ENCODE assay signal across 14 cellular contexts in the genomic region with DNA sequence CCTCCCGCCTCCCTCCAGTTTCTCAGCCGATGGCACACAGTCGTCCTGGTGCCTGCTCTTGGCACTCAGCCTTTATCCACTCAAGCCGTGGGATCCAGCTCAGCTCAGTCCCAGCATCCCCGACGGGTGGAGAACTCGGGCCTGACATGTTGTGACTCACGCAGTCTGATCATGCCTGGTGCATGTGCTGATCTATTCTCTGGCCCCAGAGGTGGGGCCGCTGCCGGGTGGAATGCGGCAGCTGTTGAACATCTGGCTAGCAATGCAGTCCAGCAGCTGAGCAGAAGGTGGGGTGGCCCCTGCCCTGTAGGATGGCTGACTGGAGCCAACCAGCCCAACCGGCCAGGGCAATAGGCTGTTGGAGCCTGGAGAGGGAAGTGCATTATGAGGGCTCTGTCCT. TPM values are rescaled to one million over a fixed set of nuclear protein-coding genes. Genes with fewer than 3 reads are reported as not detected.
DNase-seq lines count a peak whose midpoint lies in the region; ATAC-seq and TF ChIP-seq lines count a peak whose summit lies in the region.
"Had no signal": no experiment of that assay in that cellular context is flagged by ENCODE, and none has a peak within 500 bp of the region (broad histone marks: within the 10 kb centered on the region; RNA-seq: fewer than 3 reads in every experiment).

No MANE protein-coding gene starts in this region.

- peak; percentile 15 for ATAC-seq in mucosa of descending colon
- no peak for ATAC-seq in sciatic nerve
- ATAC-seq: activated naive CD4-positive, alpha-beta T cell treated with anti-CD3 and anti-CD28 coated beads, Interleukin-2, amount 50 U/mL, for 72 hours; HCT116 had no signal

- DNase-seq in AG10803 (ENCODE audit: low read depth) (peak; percentile 74), LHCN-M2 (ENCODE audit: low read depth) (peak; percentile 51), esophagus squamous epithelium (lab: John Stamatoyannopoulos, UW) (no peak), mucosa of descending colon (peak in 2 of 3 donors; percentile 10 to 33), sciatic nerve (ENCODE audit: low spot score) (no peak), dermis blood vessel endothelial cell (no peak), GM19238 (ENCODE audit: insufficient read length, low spot score) (no peak), HK-2 (ENCODE audit: unreplicated experiment) (no peak)
- DNase-seq: Karpas-422, NCI-H2081 had no signal

- H3K27ac ChIP-seq in esophagus squamous epithelium: peak overlapping the region; percentile 1 to 78 (median 71)
- H3K27ac ChIP-seq: vagina had no signal

- H3K27me3 ChIP-seq in esophagus squamous epithelium: peaks cover 0 to 66% (median 0%) of the 10 kb centered on the region in 4 donors
- H3K27me3 ChIP-seq: vagina had no signal

- no peaks in the 10 kb centered on the region for H3K9me3 ChIP-seq in esophagus squamous epithelium
- H3K9me3 ChIP-seq in mucosa of descending colon: no peaks in the 10 kb centered on the region
- H3K9me3 ChIP-seq: vagina had no signal

- WGBS in esophagus squamous epithelium, 2 donors: 49% methylated on average over 3 of the region's 12 CpGs; no CpG with 5 or more reads in 1 of the 2 donors

- H3K4me1 ChIP-seq in esophagus squamous epithelium (peaks cover 6 to 72% (median 23%) of the 10 kb centered on the region in 3 donors), mucosa of descending colon (ENCODE audit: low read depth) (peaks cover 4% of the 10 kb centered on the region)

- H3K36me3 ChIP-seq in esophagus squamous epithelium: no peaks in the 10 kb centered on the region
- H3K36me3 ChIP-seq in mucosa of descending colon (ENCODE audit: low read depth): no peaks in the 10 kb centered on the region
- H3K36me3 ChIP-seq: vagina had no signal

- TF ChIP-seq CTCF in AG10803 (conservative IDR thresholded peaks at IDR 0.05; ENCODE audit: low read length) (no peak), esophagus squamous epithelium (IDR thresholded peaks at IDR 0.05) (no peak), mucosa of descending colon (IDR thresholded peaks at IDR 0.05) (no peak)

- intact Hi-C loops in esophagus squamous epithelium (cut with DNase I): no loop called here
- intact Hi-C loops in mucosa of descending colon (cut with DNase I, micrococcal nuclease): no loop called here
- intact Hi-C loops in sciatic nerve (cut with DNase I): no loop called here

- no peak for TF ChIP-seq POLR2A in esophagus squamous epithelium (IDR thresholded peaks at IDR 0.05)

- H3K4me3 ChIP-seq in AG10803 (ENCODE audit: low read length): no peak overlapping the region
- no peak overlapping the region for H3K4me3 ChIP-seq in esophagus squamous epithelium
- H3K4me3 ChIP-seq in mucosa of descending colon: no peak overlapping the region
- H3K4me3 ChIP-seq: skin epidermis, vagina had no signal

RNA-seq across cellular contexts. Expression of a gene that starts 1.7 kb away (rescaled TPM):
- total RNA-seq in LHCN-M2 (2014; rRNA removed) (0.06 TPM in 1 of 2 replicates, not detected in the other), esophagus squamous epithelium (10 to 100 TPM; 30.4 to 71.6 (median 38.3) TPM), mucosa of descending colon (1 to 10 TPM; 1.4 to 5.6 (median 5.0) TPM), sciatic nerve (92.1 TPM), dermis blood vessel endothelial cell (15.3 and 26.4 TPM in 2 replicates)
- 0.04 TPM for polyA plus RNA-seq in LHCN-M2 (2012)

RNA-seq across cellular contexts. Expression of a gene that starts 30.8 kb away (rescaled TPM):
- total RNA-seq in LHCN-M2 (2014; rRNA removed) (18.0 and 21.5 TPM in 2 replicates), esophagus squamous epithelium (10 to 100 TPM; 17.4 to 45.4 (median 31.1) TPM), mucosa of descending colon (10 to 100 TPM; 56.1 to 57.9 (median 56.5) TPM), sciatic nerve (73.7 TPM), dermis blood vessel endothelial cell (15.3 and 19.1 TPM in 2 replicates)
- polyA plus RNA-seq in LHCN-M2 (2012): 19.4 TPM

Comparison
In these comparisons a context has a peak if more than half of its experiments do, and no peak if none do; other contexts are left out.
1. DNase-seq: peak in AG10803 (single experiment), LHCN-M2 (single experiment) and mucosa of descending colon (2 of 3); none in esophagus squamous epithelium (single experiment), sciatic nerve (single experiment), dermis blood vessel endothelial cell (single experiment), GM19238 (single experiment) and HK-2 (single experiment).